8 cellular contexts compared by ENCODE assay signal in genomic region chr3:8768364-8769087, GRCh38. TPM values are rescaled to one million over a fixed set of nuclear protein-coding genes. Genes with fewer than 3 reads are reported as not detected.
DNase-seq lines count a peak whose midpoint lies in the region; ATAC-seq, FAIRE-seq and TF ChIP-seq lines count a peak whose summit lies in the region.

No MANE protein-coding gene starts in this region.

- H3K27me3 Mint-ChIP-seq in activated CD4-positive, alpha-beta memory T cell treated with anti-CD3 and anti-CD28 coated beads for 36 hours, result peaks cover 30% of the 10 kb centered on the region

- H3K27ac Mint-ChIP-seq in activated CD4-positive, alpha-beta memory T cell treated with anti-CD3 and anti-CD28 coated beads for 36 hours, result no peak overlapping the region

- H3K27me3 ChIP-seq in keratinocyte (ENCODE audit: control insufficient read depth, extremely low read depth, insufficient read depth, low read length), result peaks cover 24% of the 10 kb centered on the region
- peaks cover 2% of the 10 kb centered on the region for H3K27me3 ChIP-seq in prostate gland (replicated peaks; ENCODE audit: insufficient read depth)

- peaks cover 15% of the 10 kb centered on the region for H3K4me1 Mint-ChIP-seq in activated CD4-positive, alpha-beta memory T cell treated with anti-CD3 and anti-CD28 coated beads for 36 hours (ENCODE audit: low read depth)

- peak overlapping the region; percentile 38 for H2AFZ ChIP-seq in keratinocyte (ENCODE audit: control insufficient read depth, low read length)

- H3K9me3 ChIP-seq in keratinocyte (ENCODE audit: control insufficient read depth, low read depth, low read length) (no peaks in the 10 kb centered on the region), kidney (ENCODE audit: control insufficient read depth in 1 of 2, low read length in 2 of 2) (no peaks in the 10 kb centered on the region), prostate gland (no peaks in the 10 kb centered on the region)

- H3K36me3 Mint-ChIP-seq in activated CD4-positive, alpha-beta memory T cell treated with anti-CD3 and anti-CD28 coated beads for 36 hours, result no peaks in the 10 kb centered on the region

- H3K9ac ChIP-seq in keratinocyte (ENCODE audit: control insufficient read depth, extremely low read depth, insufficient read depth, low read length) (no peak overlapping the region), kidney (ENCODE audit: low read length in 2 of 2) (no peak overlapping the region)

- DNase-seq in Right ventricle myocardium inferior (ENCODE audit: missing footprints) (no peak), left ventricle myocardium superior (no peak), keratinocyte (ENCODE audit: low read depth, low spot score) (no peak), kidney (no peak), prostate gland (ENCODE audit: low spot score) (no peak), cortex of kidney (lab: John Stamatoyannopoulos, UW) (no peak)
- DNase-seq in activated CD4-positive, alpha-beta memory T cell treated with anti-CD3 and anti-CD28 coated beads for 36 hours, result peak; percentile 12

- FAIRE-seq in keratinocyte (lab: Jason Lieb, UNC) (no peak), kidney (lab: Jason Lieb, UNC) (no peak)

- H3K9me1 ChIP-seq in keratinocyte (ENCODE audit: control insufficient read depth, extremely low read depth, insufficient read depth, low read length), result no peaks in the 10 kb centered on the region

- peak overlapping the region; percentile 77 for H3K4me2 ChIP-seq in keratinocyte (ENCODE audit: control insufficient read depth, extremely low read depth, insufficient read depth, low read depth, low read length)

- intact Hi-C loops in Right ventricle myocardium inferior (cut with DNase I) (loop anchor here (2.0 to 10.0 kb wide), 2 partner anchors 106 to 166 kb away; no protein-coding TSS in a partner anchor), left ventricle myocardium superior (cut with micrococcal nuclease) (no loop called here), kidney (cut with DNase I) (no loop called here), prostate gland (cut with DNase I) (no loop called here)
- intact Hi-C loops in activated CD4-positive, alpha-beta memory T cell treated with anti-CD3 and anti-CD28 coated beads for 36 hours (cut with micrococcal nuclease), result loop anchor here (5.0 kb wide), 2 partner anchors 194 to 534 kb away; partner anchors contain the start of gene RAD18

- POLR2A ChIA-PET in activated CD4-positive, alpha-beta memory T cell treated with anti-CD3 and anti-CD28 coated beads for 36 hours (lab: Charles Lee), result no interaction called here

- no peaks in the 10 kb centered on the region for H3K79me2 ChIP-seq in keratinocyte (ENCODE audit: control insufficient read depth, insufficient read depth, low read length)

- dilution Hi-C loops in keratinocyte (cut with MboI; ENCODE audit: extremely low pct_ligation_motif_present, low sequenced_read_pairs), result no loop called here

- H3K4me1 ChIP-seq in keratinocyte (ENCODE audit: control insufficient read depth, extremely low read depth, insufficient read depth, low read length), result peaks cover 12% of the 10 kb centered on the region
- peaks cover 0 to 17% of the 10 kb centered on the region in 2 donors for H3K4me1 ChIP-seq in kidney (ENCODE audit: control insufficient read depth in 1 of 2, insufficient read depth in 1 of 2, low read depth in 1 of 2, low read length in 2 of 2)
- H3K4me1 ChIP-seq in prostate gland (replicated peaks), result peaks cover 4% of the 10 kb centered on the region

- H3K4me3 ChIP-seq in keratinocyte (ENCODE audit: control insufficient read depth in 2 of 3, extremely low read depth in 1 of 3, insufficient read depth in 2 of 3, low read depth in 1 of 3, low read length in 3 of 3), result peak overlapping the region in 2 of 3 experiments; percentile 52 to 54
- peak overlapping the region in 1 of 2 donors; percentile 37 for H3K4me3 ChIP-seq in kidney (ENCODE audit: low read length in 2 of 2)
- peak overlapping the region in 1 of 2 donors; percentile 28 for H3K4me3 ChIP-seq in prostate gland

- peak; percentile 2 for ATAC-seq in Right ventricle myocardium inferior
- no peak for ATAC-seq in left ventricle myocardium superior
- peak; percentile 35 for ATAC-seq in HG02852 (IDR thresholded peaks at IDR 0.05; ENCODE audit: unreplicated experiment)

- no peaks in the 10 kb centered on the region for H3K36me3 ChIP-seq in keratinocyte (ENCODE audit: control insufficient read depth in 2 of 2, extremely low read depth in 1 of 2, insufficient read depth in 2 of 2, low read length in 2 of 2)
- H3K36me3 ChIP-seq in kidney (ENCODE audit: control insufficient read depth in 1 of 2, insufficient read depth in 2 of 2, low read length in 2 of 2), result no peaks in the 10 kb centered on the region
- H3K36me3 ChIP-seq in prostate gland, result no peaks in the 10 kb centered on the region

- no peaks in the 10 kb centered on the region for H3K9me3 Mint-ChIP-seq in activated CD4-positive, alpha-beta memory T cell treated with anti-CD3 and anti-CD28 coated beads for 36 hours

- CTCF ChIA-PET in activated CD4-positive, alpha-beta memory T cell treated with anti-CD3 and anti-CD28 coated beads for 36 hours (lab: Charles Lee), result interaction anchor here (0.9 to 1.6 kb wide), 7 partner anchors 10 to 187 kb away, joined by 3 to 8 read pairs (median 3); no protein-coding TSS in a partner anchor

- H3K27ac ChIP-seq in keratinocyte (ENCODE audit: control insufficient read depth, insufficient read depth, low read length) (no peak overlapping the region), kidney (ENCODE audit: low read depth in 2 of 2, low read length in 2 of 2) (no peak overlapping the region), prostate gland (no peak overlapping the region)

- no peak for TF ChIP-seq CTCF in keratinocyte (optimal IDR thresholded peaks at IDR 0.05 in 1 of 3, IDR thresholded peaks at IDR 0.05 in 1 of 3, conservative IDR thresholded peaks at IDR 0.05 in 1 of 3; ENCODE audit: extremely low read depth in 1 of 3, insufficient read depth in 2 of 3, low read length in 3 of 3)
- TF ChIP-seq CTCF in kidney (IDR thresholded peaks at IDR 0.05; ENCODE audit: borderline replicate concordance, extremely low read depth, insufficient read depth), result no peak
- no peak for TF ChIP-seq CTCF in prostate gland (IDR thresholded peaks at IDR 0.05)

- no peaks in the 10 kb centered on the region for H4K20me1 ChIP-seq in keratinocyte (ENCODE audit: control insufficient read depth, extremely low read depth, insufficient read depth, low read length)

- H3K4me3 Mint-ChIP-seq in activated CD4-positive, alpha-beta memory T cell treated with anti-CD3 and anti-CD28 coated beads for 36 hours, result peak overlapping the region; percentile 1

- no peak for TF ChIP-seq POLR2A in prostate gland (IDR thresholded peaks at IDR 0.05)

- WGBS in prostate gland, result 5% methylated on average over 36 of the region's 36 CpGs

RNA-seq across cellular contexts. Expression of gene OXTR, which starts 0.9 kb away (rescaled TPM):
- total RNA-seq in Right ventricle myocardium inferior, result 0.32 TPM
- 0.20 TPM for total RNA-seq in left ventricle myocardium superior
- total RNA-seq in activated CD4-positive, alpha-beta memory T cell treated with anti-CD3 and anti-CD28 coated beads for 36 hours, result 1 to 10 TPM in 1 of 2 experiments, under 1 TPM in 1; 0.64 to 1.1 TPM
- polyA plus RNA-seq in keratinocyte, result 0.08 to 0.19 TPM (median 0.16 TPM) in 3 replicates
- 0.41 TPM for polyA plus RNA-seq in keratinocyte (2011; ENCODE audit: low read depth)
- polyA plus RNA-seq in keratinocyte (2011; cell fraction: cytosol; rRNA removed), result 0.06 and 0.10 TPM in 2 replicates
- 0.48 and 0.53 TPM in 2 replicates for polyA plus RNA-seq in keratinocyte (2011; cell fraction: nucleus; rRNA removed)
- 0.14 and 0.31 TPM in 2 replicates for polyA plus RNA-seq in keratinocyte (2012; ENCODE audit: low replicate concordance)
- 0.03 to 0.19 TPM (median 0.07 TPM) in 3 replicates for polyA minus RNA-seq in keratinocyte
- not detected for polyA minus RNA-seq in keratinocyte (2011; cell fraction: cytosol; rRNA and poly(A)+ RNA removed)
- polyA minus RNA-seq in keratinocyte (2011; cell fraction: nucleus; rRNA and poly(A)+ RNA removed), result 0.32 and 0.54 TPM in 2 replicates
- 1.2 TPM for total RNA-seq in kidney
- polyA plus RNA-seq in kidney (ENCODE audit: insufficient read depth, low read depth, low replicate concordance), result 0.39 TPM
- total RNA-seq in prostate gland, result 1 to 10 TPM; 1.6 to 3.5 TPM

RNA-seq across cellular contexts. Expression of gene CAV3, which starts 34.9 kb away (rescaled TPM):
- total RNA-seq in Right ventricle myocardium inferior (34.0 TPM), left ventricle myocardium superior (28.2 TPM), kidney (not detected), prostate gland (1 to 10 TPM in 1 of 2 donors, not detected in 1; 1.2 TPM)
- total RNA-seq in activated CD4-positive, alpha-beta memory T cell treated with anti-CD3 and anti-CD28 coated beads for 36 hours, result not detected
- polyA plus RNA-seq in keratinocyte (not detected in 3 replicates), kidney (ENCODE audit: insufficient read depth, low read depth, low replicate concordance) (not detected)
- polyA plus RNA-seq in keratinocyte (2011; ENCODE audit: low read depth), result not detected
- not detected in 2 replicates for polyA plus RNA-seq in keratinocyte (2011; cell fraction: cytosol; rRNA removed)
- not detected in 2 replicates for polyA plus RNA-seq in keratinocyte (2011; cell fraction: nucleus; rRNA removed)
- not detected in 2 replicates for polyA plus RNA-seq in keratinocyte (2012; ENCODE audit: low replicate concordance)
- polyA minus RNA-seq in keratinocyte, result not detected in 3 replicates
- polyA minus RNA-seq in keratinocyte (2011; cell fraction: cytosol; rRNA and poly(A)+ RNA removed), result not detected
- polyA minus RNA-seq in keratinocyte (2011; cell fraction: nucleus; rRNA and poly(A)+ RNA removed), result not detected in 2 replicates

Comparison
In these comparisons a context has a peak if more than half of its experiments do, and no peak if none do; other contexts are left out.
1. intact Hi-C loops: an anchor here in Right ventricle myocardium inferior (2.0 to 10.0 kb wide) and activated CD4-positive, alpha-beta memory T cell treated with anti-CD3 and anti-CD28 coated beads for 36 hours (5.0 kb wide); none called in left ventricle myocardium superior, kidney and prostate gland.
2. RNA of gene CAV3, which starts 34.9 kb away (total RNA-seq): 34.0 TPM in Right ventricle myocardium inferior (single experiment) and 28.2 TPM in left ventricle myocardium superior (single experiment); 1.2 TPM in prostate gland, not detected in kidney (single experiment) and not detected in activated CD4-positive, alpha-beta memory T cell treated with anti-CD3 and anti-CD28 coated beads for 36 hours; every median in the first group is over 10 times any median in the second.